ENCODE assay signal across 17 cellular contexts in the genomic region with DNA sequence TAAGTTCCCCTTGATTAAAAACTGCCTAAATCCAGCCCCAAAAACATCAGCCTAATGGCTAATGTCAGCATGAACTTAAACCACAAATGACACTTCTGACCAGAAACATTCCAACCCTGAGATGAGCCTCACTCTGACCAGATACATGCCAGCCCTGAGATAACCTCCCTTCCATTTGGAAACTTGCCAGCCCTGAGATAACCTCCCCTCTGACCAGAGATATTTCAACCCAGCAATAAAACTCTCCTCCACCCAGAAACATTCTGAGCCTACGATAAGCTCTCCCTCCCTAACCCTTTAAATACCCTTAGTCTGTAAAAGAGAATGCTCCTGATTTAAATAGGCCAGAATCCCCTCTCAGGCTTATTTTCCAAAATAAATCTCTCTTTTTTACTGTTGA.
"Had no signal": no experiment of that assay in that cellular context is flagged by ENCODE, and none has a peak within 500 bp of the region (broad histone marks: within the 10 kb centered on the region; RNA-seq: fewer than 3 reads in every experiment).

No MANE protein-coding gene starts in this region.

- FAIRE-seq: endometrium had no signal

- DNase-seq: effector memory CD4-positive, alpha-beta T cell; foreskin fibroblast; hippocampal formation; kidney glomerular epithelial cell; nucleus accumbens; ovary; sigmoid colon; stimulated activated CD4-positive, alpha-beta T cell treated with anti-CD3 and anti-CD28 coated beads, Interleukin-2, amount 100 ng/mL, for 24 hours; stimulated activated CD4-positive, alpha-beta T cell treated with anti-CD3 and anti-CD28 coated beads, Interleukin-4, amount 100 ng/mL, for 4 hours; stimulated activated naive CD4-positive, alpha-beta T cell; stomach; substantia nigra; transverse colon had no signal

- ATAC-seq: gastroesophageal sphincter; left lobe of liver; natural killer cell treated with Interleukin-12 subunit alpha and Interleukin-12 subunit beta and Interleukin-15 and Interleukin-18, amount 100 ng/mL, for 72 hours had no signal
